Comparison of ENCODE assay signal across 1 cellular context in genomic region chr5:171520300-171521170, GRCh38.
A peak's percentile ranks its signal among the peaks of the same experiment; 100 is the strongest.
TF ChIP-seq lines count a peak whose summit lies in the region.

No MANE protein-coding gene starts in this region.

TF ChIP-seq in WTC11, 78 proteins besides CTCF, POLR2A, EP300 and RAD21 (continued from another document and continues in another):
- TF ChIP-seq AR (CRISPR knock-in tag; IDR thresholded peaks at IDR 0.05) (no peak), PRRX2 (CRISPR knock-in tag; IDR thresholded peaks at IDR 0.05) (no peak), ZNF532 (CRISPR knock-in tag; IDR thresholded peaks at IDR 0.05; ENCODE audit: borderline replicate concordance) (no peak), NR2C2 (CRISPR knock-in tag; IDR thresholded peaks at IDR 0.05) (no peak), ZNF263 (CRISPR knock-in tag; IDR thresholded peaks at IDR 0.05; ENCODE audit: low read depth) (0 out of 2 replicates have a peak, but pooled peaks have one; percentile 39), ZMAT4 (CRISPR knock-in tag; IDR thresholded peaks at IDR 0.05) (no peak), NFATC4 (CRISPR knock-in tag; IDR thresholded peaks at IDR 0.05) (no peak), MYBL2 (CRISPR knock-in tag; IDR thresholded peaks at IDR 0.05) (0 out of 2 replicates have a peak, but pooled peaks have one; percentile 65), ZNF317 (CRISPR knock-in tag; IDR thresholded peaks at IDR 0.05; ENCODE audit: borderline replicate concordance, low read depth) (no peak), EMX1 (CRISPR knock-in tag; IDR thresholded peaks at IDR 0.05) (no peak), ZNF512 (CRISPR knock-in tag; IDR thresholded peaks at IDR 0.05; ENCODE audit: borderline replicate concordance) (no peak), TEAD1 (CRISPR knock-in tag; IDR thresholded peaks at IDR 0.05) (no peak), ATF2 (CRISPR knock-in tag; IDR thresholded peaks at IDR 0.05; ENCODE audit: borderline replicate concordance, low read depth) (no peak), USF2 (CRISPR knock-in tag; IDR thresholded peaks at IDR 0.05) (no peak), ERG (CRISPR knock-in tag; IDR thresholded peaks at IDR 0.05) (no peak), ZBTB43 (CRISPR knock-in tag; IDR thresholded peaks at IDR 0.05) (0 out of 2 replicates have a peak, but pooled peaks have one; percentile 28), ZSCAN18 (CRISPR knock-in tag; IDR thresholded peaks at IDR 0.05) (no peak), SOX15 (CRISPR knock-in tag; IDR thresholded peaks at IDR 0.05) (no peak), CBFB (CRISPR knock-in tag; IDR thresholded peaks at IDR 0.05; ENCODE audit: low read depth) (no peak), ZBTB21 (CRISPR knock-in tag; IDR thresholded peaks at IDR 0.05; ENCODE audit: borderline replicate concordance) (peak; percentile 51; the same call in 1 of the 2 replicates), CREB1 (CRISPR knock-in tag; IDR thresholded peaks at IDR 0.05) (no peak), IRF2 (CRISPR knock-in tag; IDR thresholded peaks at IDR 0.05; ENCODE audit: borderline replicate concordance, low read depth) (no peak), ZNF121 (CRISPR knock-in tag; IDR thresholded peaks at IDR 0.05) (no peak), TCF7 (CRISPR knock-in tag; IDR thresholded peaks at IDR 0.05; ENCODE audit: low read depth) (no peak), E2F5 (CRISPR knock-in tag; IDR thresholded peaks at IDR 0.05) (no peak), ELF4 (CRISPR knock-in tag; IDR thresholded peaks at IDR 0.05; ENCODE audit: low read depth) (no peak), NFE2L1 (CRISPR knock-in tag; IDR thresholded peaks at IDR 0.05) (peak; percentile 20; the same call in 1 of the 2 replicates), NFYB (CRISPR knock-in tag; conservative IDR thresholded peaks at IDR 0.05; ENCODE audit: low read depth) (no peak), NR3C1 (CRISPR knock-in tag; conservative IDR thresholded peaks at IDR 0.05; ENCODE audit: low read depth) (no peak), ATF6 (CRISPR knock-in tag; IDR thresholded peaks at IDR 0.05) (no peak), CREM (CRISPR knock-in tag; IDR thresholded peaks at IDR 0.05) (no peak)
- TF ChIP-seq, protein P1, sequence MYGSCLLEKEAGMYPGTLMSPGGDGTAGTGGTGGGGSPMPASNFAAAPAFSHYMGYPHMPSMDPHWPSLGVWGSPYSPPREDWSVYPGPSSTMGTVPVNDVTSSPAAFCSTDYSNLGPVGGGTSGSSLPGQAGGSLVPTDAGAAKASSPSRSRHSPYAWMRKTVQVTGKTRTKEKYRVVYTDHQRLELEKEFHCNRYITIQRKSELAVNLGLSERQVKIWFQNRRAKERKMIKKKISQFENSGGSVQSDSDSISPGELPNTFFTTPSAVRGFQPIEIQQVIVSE (CRISPR knock-in tag; IDR thresholded peaks at IDR 0.05; ENCODE audit: borderline replicate concordance): no peak
- TF ChIP-seq, protein P2, sequence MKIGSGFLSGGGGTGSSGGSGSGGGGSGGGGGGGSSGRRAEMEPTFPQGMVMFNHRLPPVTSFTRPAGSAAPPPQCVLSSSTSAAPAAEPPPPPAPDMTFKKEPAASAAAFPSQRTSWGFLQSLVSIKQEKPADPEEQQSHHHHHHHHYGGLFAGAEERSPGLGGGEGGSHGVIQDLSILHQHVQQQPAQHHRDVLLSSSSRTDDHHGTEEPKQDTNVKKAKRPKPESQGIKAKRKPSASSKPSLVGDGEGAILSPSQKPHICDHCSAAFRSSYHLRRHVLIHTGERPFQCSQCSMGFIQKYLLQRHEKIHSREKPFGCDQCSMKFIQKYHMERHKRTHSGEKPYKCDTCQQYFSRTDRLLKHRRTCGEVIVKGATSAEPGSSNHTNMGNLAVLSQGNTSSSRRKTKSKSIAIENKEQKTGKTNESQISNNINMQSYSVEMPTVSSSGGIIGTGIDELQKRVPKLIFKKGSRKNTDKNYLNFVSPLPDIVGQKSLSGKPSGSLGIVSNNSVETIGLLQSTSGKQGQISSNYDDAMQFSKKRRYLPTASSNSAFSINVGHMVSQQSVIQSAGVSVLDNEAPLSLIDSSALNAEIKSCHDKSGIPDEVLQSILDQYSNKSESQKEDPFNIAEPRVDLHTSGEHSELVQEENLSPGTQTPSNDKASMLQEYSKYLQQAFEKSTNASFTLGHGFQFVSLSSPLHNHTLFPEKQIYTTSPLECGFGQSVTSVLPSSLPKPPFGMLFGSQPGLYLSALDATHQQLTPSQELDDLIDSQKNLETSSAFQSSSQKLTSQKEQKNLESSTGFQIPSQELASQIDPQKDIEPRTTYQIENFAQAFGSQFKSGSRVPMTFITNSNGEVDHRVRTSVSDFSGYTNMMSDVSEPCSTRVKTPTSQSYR (CRISPR knock-in tag; IDR thresholded peaks at IDR 0.05): no peak
